In genomic region chr13:98447881-98448641, GRCh38 we compare ENCODE assay signal across 8 cellular contexts.
DNase-seq lines count a peak whose midpoint lies in the region; ATAC-seq and TF ChIP-seq lines count a peak whose summit lies in the region.

No MANE protein-coding gene starts in this region.

- intact Hi-C loops in Panc1 (cut with micrococcal nuclease; ENCODE audit: unreplicated experiment) = loop anchor here (5.0 kb wide), 2 partner anchors 204 to 224 kb away; no protein-coding TSS in a partner anchor

- ATAC-seq in Panc1 = peak; percentile 60; the same call in 1 of the 2 replicates

- no peak overlapping the region for H3K4me3 ChIP-seq in Panc1 (ENCODE audit: low read depth in 2 of 2, low read length in 2 of 2)

- H3K9me3 ChIP-seq in Panc1 (ENCODE audit: control insufficient read depth, insufficient read depth, low read depth, low read length) = no peaks in the 10 kb centered on the region

- peaks cover 2% of the 10 kb centered on the region; the same call in 1 of the 2 replicates for H3K36me3 ChIP-seq in Panc1 (ENCODE audit: control insufficient read depth, insufficient read depth, low read length)

- H3K27me3 ChIP-seq in Panc1 (ENCODE audit: control insufficient read depth, insufficient read depth, low read length) = no peaks in the 10 kb centered on the region

- no peak for TF ChIP-seq POLR2A in erythroblast (IDR thresholded peaks at IDR 0.05; ENCODE audit: low read length)

- H3K4me1 ChIP-seq in Panc1 (ENCODE audit: control insufficient read depth, insufficient read depth, low read length) = no peaks in the 10 kb centered on the region

- CTCF ChIA-PET in Panc1 (lab: Charles Lee) = interaction anchor here (0.6 kb wide), 2 partner anchors 250 to 255 kb away, joined by 3 to 4 read pairs; no protein-coding TSS in a partner anchor
- CTCF ChIA-PET in GM10248 (lab: Yijun Ruan, JAX) = interaction anchor here (0.7 to 8.8 kb wide), 6 partner anchors 8 to 592 kb away, joined by 3 to 208 read pairs (median 24); no protein-coding TSS in a partner anchor

- in situ Hi-C loops in Panc1 (cut with HindIII; ENCODE audit: low pct_unique_long_range_greater_than_20kb, low sequenced_read_pairs) = no loop called here

- POLR2A ChIA-PET in Panc1 (lab: Charles Lee) = no interaction called here
- POLR2A ChIA-PET in GM10248 (lab: Yijun Ruan, JAX) = no interaction called here

- no TSS peak for BruUV-seq in Panc1 (replicated peaks; lab: Mats Ljungman, UMichigan)

- DNase-seq in stimulated activated CD4-positive, alpha-beta T cell treated with anti-CD3 and anti-CD28 coated beads, Interleukin-2, amount 100 ng/mL, for 24 hours = peak; percentile 37 to 40
- DNase-seq in stimulated activated CD4-positive, alpha-beta T cell treated with anti-CD3 and anti-CD28 coated beads, Interleukin-12 subunit alpha, Interleukin-12 subunit beta, amount 100 ng/mL, for 4 hours = no peak
- no peak for DNase-seq in Panc1 (ENCODE audit: low read depth, low spot score)
- DNase-seq in erythroblast (lab: John Stamatoyannopoulos, UW) = peak; percentile 10 to 42
- peak; percentile 75 for DNase-seq in pons (ENCODE audit: low spot score)
- DNase-seq in activated CD8-positive, alpha-beta memory T cell treated with anti-CD3 and anti-CD28 coated beads, Interleukin-2, amount 50 U/mL, for 48 hours = no peak
- DNase-seq in NCI-H1092 treated with DMSO at 0.1 percent for 48 hours (lab: John Stamatoyannopoulos, UW) = no peak
- no peak for DNase-seq in GM10248 (ENCODE audit: extremely low spot score)

- no peak overlapping the region for H3K27ac ChIP-seq in Panc1 (ENCODE audit: low read length)

- peak; percentile 79 for TF ChIP-seq CTCF in Panc1 (IDR thresholded peaks at IDR 0.05)
- TF ChIP-seq CTCF in GM10248 (IDR thresholded peaks at IDR 0.05; ENCODE audit: control extremely low read depth, extremely low read depth, low read depth, missing control alignments) = no peak

Comparison
In these comparisons a context has a peak if more than half of its experiments do, and no peak if none do; other contexts are left out.
1. DNase-seq: peak in stimulated activated CD4-positive, alpha-beta T cell treated with anti-CD3 and anti-CD28 coated beads, Interleukin-2, amount 100 ng/mL, for 24 hours (2 of 2), erythroblast (2 of 2) and pons (single experiment); none in stimulated activated CD4-positive, alpha-beta T cell treated with anti-CD3 and anti-CD28 coated beads, Interleukin-12 subunit alpha, Interleukin-12 subunit beta, amount 100 ng/mL, for 4 hours (single experiment), Panc1 (single experiment), activated CD8-positive, alpha-beta memory T cell treated with anti-CD3 and anti-CD28 coated beads, Interleukin-2, amount 50 U/mL, for 48 hours (single experiment), NCI-H1092 treated with DMSO at 0.1 percent for 48 hours (single experiment) and GM10248 (single experiment).